ENCODE assay signal across 1 cellular context in genomic region chr2:151150325-151150724, GRCh38.
TF ChIP-seq lines count a peak whose summit lies in the region.

No MANE protein-coding gene starts in this region.

TF ChIP-seq in H1, 55 proteins besides CTCF, POLR2A, EP300 and RAD21 (continued from another document):
- no peak for TF ChIP-seq NRF1 (IDR thresholded peaks at IDR 0.05; ENCODE audit: low read depth, low read length)
- TF ChIP-seq ZNF274 (IDR thresholded peaks at IDR 0.05; ENCODE audit: borderline replicate concordance, extremely low read depth, low read length), result no peak
- TF ChIP-seq USF2 (IDR thresholded peaks at IDR 0.05; ENCODE audit: low read length), result no peak
- no peak for TF ChIP-seq JUND (IDR thresholded peaks at IDR 0.05; ENCODE audit: low read length)
- TF ChIP-seq SIX5 (IDR thresholded peaks at IDR 0.05; ENCODE audit: low read depth, low read length), result no peak
- TF ChIP-seq ASH2L (IDR thresholded peaks at IDR 0.05; ENCODE audit: low read length), result no peak
- no peak for TF ChIP-seq BRCA1 (IDR thresholded peaks at IDR 0.05; ENCODE audit: low read depth, low read length)
- TF ChIP-seq CEBPB (IDR thresholded peaks at IDR 0.05; ENCODE audit: low read depth, low read length), result no peak
